ENCODE assay signal across 19 cellular contexts in the genomic region with DNA sequence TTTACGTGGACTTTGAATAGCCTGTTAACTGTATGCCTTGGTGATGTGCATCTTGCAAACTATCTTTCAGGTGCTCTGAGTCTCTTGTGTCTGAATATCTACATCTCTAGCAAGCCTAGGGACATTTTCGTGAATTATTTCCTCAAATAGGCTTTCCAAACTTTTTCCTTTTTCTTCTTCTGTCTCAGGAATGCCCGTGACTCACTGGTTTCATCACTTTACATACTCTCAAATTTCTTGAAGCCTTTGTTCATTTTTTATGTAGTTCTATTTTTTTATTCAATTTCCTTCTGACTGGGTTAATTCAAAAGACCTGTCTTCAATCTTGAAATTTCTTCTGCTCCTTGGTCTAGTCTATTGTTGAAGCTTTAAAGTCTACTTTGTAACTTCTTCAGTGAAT.
DNase-seq lines count a peak whose midpoint lies in the region; FAIRE-seq and TF ChIP-seq lines count a peak whose summit lies in the region.
"Had no signal": no experiment of that assay in that cellular context is flagged by ENCODE, and none has a peak within 500 bp of the region (broad histone marks: within the 10 kb centered on the region; RNA-seq: fewer than 3 reads in every experiment).

No MANE protein-coding gene starts in this region.

- H3K36me3 Mint-ChIP-seq in Calu3 (ENCODE audit: insufficient read depth, unreplicated experiment), result no peaks in the 10 kb centered on the region
- H3K36me3 Mint-ChIP-seq: CD4-positive, CD25-positive, alpha-beta regulatory T cell had no signal

- no peaks in the 10 kb centered on the region for H3K27me3 ChIP-seq in bronchial epithelial cell (ENCODE audit: control insufficient read depth, insufficient read depth, low read length)
- H3K27me3 ChIP-seq: BLaER1 treated with 17β-estradiol and CSF1 and Interleukin-3, amounts not matched to agents 10 nM and 100 nM had no signal

- H3K27me3 Mint-ChIP-seq in Calu3 (ENCODE audit: unreplicated experiment), result no peaks in the 10 kb centered on the region
- H3K27me3 Mint-ChIP-seq: CD4-positive, CD25-positive, alpha-beta regulatory T cell had no signal

- CTCF ChIA-PET in Calu3 (lab: Charles Lee), result no interaction called here

- no peak overlapping the region for H3K27ac Mint-ChIP-seq in Calu3 (ENCODE audit: unreplicated experiment)
- H3K27ac Mint-ChIP-seq: HFFc6 had no signal

- H3K9me3 Mint-ChIP-seq in Calu3 (ENCODE audit: low read depth, unreplicated experiment), result no peaks in the 10 kb centered on the region

- no peaks in the 10 kb centered on the region for H3K4me1 Mint-ChIP-seq in Calu3 (ENCODE audit: low read depth, unreplicated experiment)
- H3K4me1 Mint-ChIP-seq: CD4-positive, CD25-positive, alpha-beta regulatory T cell had no signal

- TF ChIP-seq CTCF in bronchial epithelial cell (IDR thresholded peaks at IDR 0.05; ENCODE audit: insufficient read depth, low read length, severe bottlenecking), result no peak
- TF ChIP-seq CTCF in fibroblast of pulmonary artery (IDR thresholded peaks at IDR 0.05; ENCODE audit: low read length, missing control alignments), result no peak
- no peak for TF ChIP-seq CTCF in Calu3 (IDR thresholded peaks at IDR 0.05; ENCODE audit: unreplicated experiment)

- no peaks in the 10 kb centered on the region for H3K36me3 ChIP-seq in bronchial epithelial cell (ENCODE audit: control insufficient read depth, insufficient read depth, low read length)
- H3K36me3 ChIP-seq: BLaER1 treated with 17β-estradiol and CSF1 and Interleukin-3, amounts not matched to agents 10 nM and 100 nM; HAP-1 had no signal

- H3K4me3 ChIP-seq in bronchial epithelial cell (ENCODE audit: low read depth, low read length) (no peak overlapping the region), fibroblast of pulmonary artery (replicated peaks; ENCODE audit: low read depth, low read length) (no peak overlapping the region)
- H3K4me3 ChIP-seq: BLaER1 treated with 17β-estradiol and CSF1 and Interleukin-3, amounts not matched to agents 10 nM and 100 nM; HAP-1 had no signal

- FAIRE-seq in bronchial epithelial cell (lab: Jason Lieb, UNC), result no peak
- no peak for FAIRE-seq in HTR-8/SVneo (lab: Jason Lieb, UNC)
- FAIRE-seq: G401.6, GM12891, H1 had no signal

- intact Hi-C loops in Calu3 (cut with micrococcal nuclease; ENCODE audit: unreplicated experiment), result no loop called here

- peak; percentile 2 for DNase-seq in EL
- peak; percentile 34 for DNase-seq in HT1080 (ENCODE audit: low read depth)
- peak; percentile 44 for DNase-seq in bronchial epithelial cell (ENCODE audit: low read depth)
- peak; percentile 33 for DNase-seq in fibroblast of pulmonary artery (ENCODE audit: low read depth)
- DNase-seq in NCI-H446 (lab: John Stamatoyannopoulos, UW), result no peak
- no peak for DNase-seq in HTR-8/SVneo (ENCODE audit: insufficient read length, low spot score)
- DNase-seq in Calu3, result no peak
- no peak for DNase-seq in NCI-H446 treated with DMSO at 0.1 percent for 48 hours (lab: John Stamatoyannopoulos, UW)
- DNase-seq: 8988T; AML-193; CD4-positive, CD25-positive, alpha-beta regulatory T cell; DMS 273 treated with DMSO at 0.1 percent for 48 hours; HFFc6; IMR-90 had no signal

- BruUV-seq in Calu3 (replicated peaks; lab: Mats Ljungman, UMichigan), result no TSS peak

- H3K4me3 Mint-ChIP-seq in Calu3 (ENCODE audit: low read depth, unreplicated experiment), result no peak overlapping the region
- H3K4me3 Mint-ChIP-seq: HFFc6 had no signal

Comparison
In these comparisons a context has a peak if more than half of its experiments do, and no peak if none do; other contexts are left out.
1. DNase-seq: peak in EL (single experiment), HT1080 (single experiment), bronchial epithelial cell (single experiment) and fibroblast of pulmonary artery (single experiment); none in NCI-H446 (0 of 2), HTR-8/SVneo (single experiment), Calu3 (single experiment) and NCI-H446 treated with DMSO at 0.1 percent for 48 hours (single experiment).